ENCODE assay signal across 10 cellular contexts in genomic region chr4:73718375-73719373, GRCh38. TPM values are rescaled to one million over a fixed set of nuclear protein-coding genes. Genes with fewer than 3 reads are reported as not detected.
DNase-seq lines count a peak whose midpoint lies in the region; ATAC-seq, FAIRE-seq and TF ChIP-seq lines count a peak whose summit lies in the region.
"Had no signal": no experiment of that assay in that cellular context is flagged by ENCODE, and none has a peak within 500 bp of the region (broad histone marks: within the 10 kb centered on the region; RNA-seq: fewer than 3 reads in every experiment).

No MANE protein-coding gene starts in this region.

- peak overlapping the region; percentile 79 for H3K27ac Mint-ChIP-seq in astrocyte (ENCODE audit: unreplicated experiment)
- H3K27ac Mint-ChIP-seq: naive B cell had no signal

- H3K4me3 ChIP-seq in BLaER1 treated with 17β-estradiol and CSF1 and Interleukin-3, amounts not matched to agents 10 nM and 100 nM, result no peak overlapping the region
- H3K4me3 ChIP-seq in astrocyte (ENCODE audit: insufficient read depth, low read depth, low read length), result no peak overlapping the region
- H3K4me3 ChIP-seq in left ventricle myocardium inferior, result no peak overlapping the region

- TF ChIP-seq CTCF in astrocyte (IDR thresholded peaks at IDR 0.05; ENCODE audit: insufficient read depth, low read depth, low read length) (no peak), left ventricle myocardium inferior (IDR thresholded peaks at IDR 0.05; ENCODE audit: borderline replicate concordance) (no peak)

- H3K4me1 ChIP-seq in BLaER1 treated with 17β-estradiol and CSF1 and Interleukin-3, amounts not matched to agents 10 nM and 100 nM, result peaks cover 0 to 92% (median 16%) of the 10 kb centered on the region in 10 experiments; a peak in 12 of 20 replicates
- H3K4me1 ChIP-seq in astrocyte (ENCODE audit: insufficient read depth, low read length), result peaks cover 15% of the 10 kb centered on the region
- no peaks in the 10 kb centered on the region for H3K4me1 ChIP-seq in left ventricle myocardium inferior

- peak overlapping the region in 8 of 11 experiments; percentile 0 to 89 (median 84); a peak in 14 of 22 replicates for H3K27ac ChIP-seq in BLaER1 treated with 17β-estradiol and CSF1 and Interleukin-3, amounts not matched to agents 10 nM and 100 nM
- no peak overlapping the region for H3K27ac ChIP-seq in astrocyte (ENCODE audit: low read depth, low read length)
- H3K27ac ChIP-seq in left ventricle myocardium inferior (replicated peaks), result no peak overlapping the region
- H3K27ac ChIP-seq: C4-2B had no signal

- DNase-seq in astrocyte (ENCODE audit: low read depth), result peak; percentile 76
- no peak for DNase-seq in left ventricle myocardium inferior
- no peak for DNase-seq in ecto neural progenitor cell (ENCODE audit: low spot score)
- no peak for DNase-seq in HTR-8/SVneo (ENCODE audit: insufficient read length, low spot score)
- DNase-seq in HT-29 (ENCODE audit: low spot score), result no peak
- DNase-seq: naive B cell had no signal

- H4K20me1 ChIP-seq in BLaER1 treated with 17β-estradiol and CSF1 and Interleukin-3, amounts not matched to agents 10 nM and 100 nM, result no peaks in the 10 kb centered on the region
- H4K20me1 ChIP-seq in astrocyte (ENCODE audit: insufficient read depth, low read length), result no peaks in the 10 kb centered on the region

- no peaks in the 10 kb centered on the region for H3K79me2 ChIP-seq in astrocyte (ENCODE audit: insufficient read depth, low read length)

- H3K4me2 ChIP-seq in BLaER1 treated with 17β-estradiol and CSF1 and Interleukin-3, amounts not matched to agents 10 nM and 100 nM, result peak overlapping the region in 7 of 11 experiments; percentile 1 to 86 (median 61); a peak in 13 of 22 replicates
- peak overlapping the region; percentile 10 for H3K4me2 ChIP-seq in astrocyte (ENCODE audit: low read length)

- H3K27me3 ChIP-seq in BLaER1 treated with 17β-estradiol and CSF1 and Interleukin-3, amounts not matched to agents 10 nM and 100 nM, result no peaks in the 10 kb centered on the region
- H3K27me3 ChIP-seq in astrocyte (ENCODE audit: insufficient read depth, low read length) (no peaks in the 10 kb centered on the region), left ventricle myocardium inferior (ENCODE audit: low read depth) (no peaks in the 10 kb centered on the region)

- no peak overlapping the region for H3K4me3 Mint-ChIP-seq in astrocyte (ENCODE audit: unreplicated experiment)
- H3K4me3 Mint-ChIP-seq: naive B cell had no signal

- no peak overlapping the region for H2AFZ ChIP-seq in astrocyte (ENCODE audit: low read depth, low read length)

- peak overlapping the region in 5 of 11 experiments; percentile 43 to 76 (median 68); a peak in 11 of 22 replicates for H3K9ac ChIP-seq in BLaER1 treated with 17β-estradiol and CSF1 and Interleukin-3, amounts not matched to agents 10 nM and 100 nM
- no peak overlapping the region for H3K9ac ChIP-seq in astrocyte (ENCODE audit: low read length)

- peaks cover 28% of the 10 kb centered on the region for H3K4me1 Mint-ChIP-seq in astrocyte (ENCODE audit: low read depth, unreplicated experiment)
- H3K4me1 Mint-ChIP-seq: naive B cell had no signal

- H3K27me3 Mint-ChIP-seq in astrocyte (ENCODE audit: low read depth, unreplicated experiment), result no peaks in the 10 kb centered on the region

- no peaks in the 10 kb centered on the region for H3K36me3 ChIP-seq in BLaER1 treated with 17β-estradiol and CSF1 and Interleukin-3, amounts not matched to agents 10 nM and 100 nM
- H3K36me3 ChIP-seq in astrocyte (ENCODE audit: insufficient read depth, low read length) (no peaks in the 10 kb centered on the region), left ventricle myocardium inferior (no peaks in the 10 kb centered on the region)

- peaks cover 0 to 19% (median 0%) of the 10 kb centered on the region in 11 experiments; a peak in 3 of 22 replicates for H3K9me3 ChIP-seq in BLaER1 treated with 17β-estradiol and CSF1 and Interleukin-3, amounts not matched to agents 10 nM and 100 nM (replicated peaks in 1 of 11)
- H3K9me3 ChIP-seq in astrocyte (ENCODE audit: insufficient read depth, low read depth, low read length), result no peaks in the 10 kb centered on the region
- no peaks in the 10 kb centered on the region for H3K9me3 ChIP-seq in left ventricle myocardium inferior (replicated peaks)

- ATAC-seq in GM19463 (IDR thresholded peaks at IDR 0.05; ENCODE audit: unreplicated experiment) (peak; percentile 89), HG03280 (IDR thresholded peaks at IDR 0.05; ENCODE audit: unreplicated experiment) (peak; percentile 83)

- peaks cover 3% of the 10 kb centered on the region for H3K9me3 Mint-ChIP-seq in astrocyte (ENCODE audit: unreplicated experiment)

- FAIRE-seq in astrocyte (lab: Jason Lieb, UNC), result peak; percentile 80
- no peak for FAIRE-seq in HTR-8/SVneo (lab: Jason Lieb, UNC)

- intact Hi-C loops in left ventricle myocardium inferior (cut with micrococcal nuclease), result no loop called here

- no peaks in the 10 kb centered on the region for H3K36me3 Mint-ChIP-seq in astrocyte (ENCODE audit: low read depth, unreplicated experiment)
- H3K36me3 Mint-ChIP-seq: naive B cell had no signal

RNA-seq across cellular contexts. Expression of gene CXCL8, which starts 21.7 kb away (rescaled TPM):
- total RNA-seq in astrocyte (1.2 and 1.5 TPM in 2 replicates), left ventricle myocardium inferior (0.30 TPM)
- total RNA-seq in HT-29 (2014; rRNA removed; shearing (Covaris generic)), result 2.6 and 4.4 TPM in 2 replicates

Comparison
In these comparisons a context has a peak if more than half of its experiments do, and no peak if none do; other contexts are left out.
1. H3K27ac ChIP-seq: peak in BLaER1 treated with 17β-estradiol and CSF1 and Interleukin-3, amounts not matched to agents 10 nM and 100 nM (8 of 11); none in astrocyte (single experiment) and left ventricle myocardium inferior (single experiment).